In the genomic region with DNA sequence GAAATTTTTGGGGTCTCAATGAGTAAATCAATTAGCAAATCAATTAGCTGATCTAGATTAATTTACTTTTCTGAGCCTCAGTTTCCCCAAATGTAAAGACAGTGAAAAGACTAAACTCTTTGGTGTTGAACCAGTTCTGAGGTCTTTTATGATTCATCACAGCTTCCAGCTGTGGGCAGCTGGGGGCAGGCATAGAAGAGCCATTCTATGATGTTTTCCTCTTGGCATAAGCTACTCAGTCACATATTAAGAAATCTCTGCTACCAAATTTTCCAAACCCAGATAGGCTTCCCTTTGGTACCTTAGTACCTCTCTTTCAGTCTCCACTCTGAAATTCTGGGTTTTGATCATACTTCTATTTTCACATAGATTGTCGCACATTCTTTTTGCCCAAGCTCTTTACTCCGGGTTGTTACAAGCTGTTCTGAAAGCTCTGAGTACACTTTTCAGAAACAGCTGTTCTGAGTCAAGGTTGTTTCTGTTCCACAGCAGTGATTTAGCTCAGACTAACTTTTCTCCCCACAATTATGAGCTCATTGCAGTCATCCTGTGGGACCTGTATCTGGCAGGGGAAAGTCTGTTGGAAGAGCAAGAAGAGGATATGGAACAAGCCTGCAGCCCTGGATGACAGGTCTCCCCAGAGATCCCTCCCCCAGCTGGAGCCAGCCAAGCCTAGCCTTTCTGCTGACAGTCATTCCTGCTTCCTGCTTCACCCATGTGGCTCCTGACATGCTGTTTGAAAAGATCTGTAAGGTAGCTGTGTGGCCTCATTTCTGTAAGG, we compare ENCODE assay signal across 8 cellular contexts.
DNase-seq lines count a peak whose midpoint lies in the region; ATAC-seq, FAIRE-seq and TF ChIP-seq lines count a peak whose summit lies in the region.

No MANE protein-coding gene starts in this region.

- H4K5ac ChIP-seq in H1 (ENCODE audit: insufficient read length, low read depth, low read length): no peak overlapping the region

- WGBS in H1 (ENCODE audit: extremely low coverage in 1 of 2, insufficient coverage in 1 of 2, insufficient read length in 1 of 2, insufficient replicate concordance in 2 of 2, low coverage in 1 of 2, low lambda C conversion rate in 2 of 2, missing lambda C conversion rate in 1 of 2), 2 experiments: 90% methylated on average over 2 of the region's 2 CpGs; no CpG with 5 or more reads in 1 of the 2 experiments
- 37 to 43% methylated on average over 2 of the region's 2 CpGs for WGBS in lower leg skin, 2 donors

- TF ChIP-seq RAD21 in H1 (IDR thresholded peaks at IDR 0.05 in 1 of 2, conservative IDR thresholded peaks at IDR 0.05 in 1 of 2; ENCODE audit: low read depth in 2 of 2, low read length in 2 of 2): no peak

- no peak overlapping the region for H3K14ac ChIP-seq in H1 (ENCODE audit: insufficient read length)

- H2BK15ac ChIP-seq in H1 (ENCODE audit: low read length): no peak overlapping the region

- CTCF ChIA-PET in H1 (lab: Charles Lee; ENCODE audit: partially characterized antibody): interaction anchor here (1.0 to 2.6 kb wide), 9 partner anchors 9 to 335 kb away, joined by 3 to 8 read pairs (median 4); no protein-coding TSS in a partner anchor

- no peaks in the 10 kb centered on the region for H3K9me3 ChIP-seq in H1 (ENCODE audit: insufficient read depth in 2 of 2, low read depth in 1 of 2, low read length in 1 of 2)

- TF ChIP-seq CTCF in H1 (IDR thresholded peaks at IDR 0.05; ENCODE audit: control extremely low read depth in 1 of 3, insufficient read depth in 1 of 3, low read depth in 1 of 3, low read length in 3 of 3): no peak
- no peak for TF ChIP-seq CTCF in lower leg skin (IDR thresholded peaks at IDR 0.05)

- H3K79me1 ChIP-seq in H1 (ENCODE audit: low read depth, low read length): no peaks in the 10 kb centered on the region

- H3K18ac ChIP-seq in H1 (ENCODE audit: extremely low read depth, low read length): no peak overlapping the region

- intact Hi-C loops in lower leg skin (cut with DNase I; ENCODE audit: low total_unique reads): no loop called here

- FAIRE-seq in H1 (lab: Jason Lieb, UNC): no peak

- DNase-seq in H1 (ENCODE audit: low read depth in 1 of 2, low spot score in 2 of 2) (no peak), pons (ENCODE audit: low spot score) (peak; percentile 4), T-helper 1 cell (no peak), lower leg skin (ENCODE audit: low spot score in 2 of 2) (no peak), ecto neural progenitor cell (ENCODE audit: low spot score) (no peak), NCI-H2029 (lab: John Stamatoyannopoulos, UW) (no peak)

- H3K23me2 ChIP-seq in H1 (ENCODE audit: low read depth, low read length): no peaks in the 10 kb centered on the region

- no peak overlapping the region for H3K27ac ChIP-seq in H1 (ENCODE audit: low read depth, low read length)

- no peaks in the 10 kb centered on the region for H3K36me3 ChIP-seq in H1 (ENCODE audit: control insufficient read depth in 2 of 4, insufficient read depth in 4 of 4, low read length in 3 of 4)

- TF ChIP-seq POLR2A in H1 (IDR thresholded peaks at IDR 0.05; ENCODE audit: control extremely low read depth in 1 of 2, low read depth in 2 of 2, low read length in 2 of 2): no peak
- TF ChIP-seq POLR2A in lower leg skin (IDR thresholded peaks at IDR 0.05): no peak

- no peak overlapping the region for H3K56ac ChIP-seq in H1 (replicated peaks; ENCODE audit: insufficient read length, low read depth, low read length)

- H3K4ac ChIP-seq in H1 (replicated peaks; ENCODE audit: insufficient read length, low read depth, low read length): no peak overlapping the region

- H4K20me1 ChIP-seq in H1 (replicated peaks in 1 of 2; ENCODE audit: control insufficient read depth in 1 of 2, insufficient read depth in 2 of 2, low read length in 2 of 2): no peaks in the 10 kb centered on the region

- H3K4me3 ChIP-seq in H1 (ENCODE audit: extremely low read depth in 1 of 4, insufficient read depth in 2 of 4, low read depth in 3 of 4, low read length in 4 of 4) (no peak overlapping the region), lower leg skin (ENCODE audit: low read depth, poor library complexity, severe bottlenecking) (no peak overlapping the region)

- no peak overlapping the region for H4K91ac ChIP-seq in H1 (replicated peaks; ENCODE audit: insufficient read length, low read length)

- peaks cover 0 to 9% (median 4%) of the 10 kb centered on the region in 4 experiments; a peak in 5 of 7 replicates for H3K4me1 ChIP-seq in H1 (replicated peaks in 1 of 4; ENCODE audit: control insufficient read depth in 3 of 4, insufficient read depth in 4 of 4, low read length in 3 of 4)

- H2BK12ac ChIP-seq in H1 (ENCODE audit: low read depth, low read length): no peak overlapping the region

- no peak overlapping the region for H3K9ac ChIP-seq in H1 (replicated peaks in 1 of 4; ENCODE audit: extremely low read depth in 1 of 4, low read depth in 3 of 4, low read length in 3 of 4)

- no peaks in the 10 kb centered on the region for H3K79me2 ChIP-seq in H1 (ENCODE audit: control insufficient read depth in 1 of 2, insufficient read depth in 2 of 2, low read length in 2 of 2)

- no peak for TF ChIP-seq EP300 in H1 (IDR thresholded peaks at IDR 0.05; ENCODE audit: borderline replicate concordance in 1 of 2, low read depth in 2 of 2, low read length in 2 of 2)

- H2BK120ac ChIP-seq in H1 (replicated peaks; ENCODE audit: low read depth, low read length): no peak overlapping the region

- no peak overlapping the region for H2BK20ac ChIP-seq in H1 (ENCODE audit: low read length)

- no peak overlapping the region for H3K4me2 ChIP-seq in H1 (ENCODE audit: insufficient read depth in 1 of 2, low read depth in 2 of 2, low read length in 2 of 2)

- H3K27me3 ChIP-seq in H1 (replicated peaks in 1 of 4; ENCODE audit: control insufficient read depth in 3 of 4, extremely low read depth in 1 of 4, insufficient read depth in 3 of 4, low read length in 3 of 4): no peaks in the 10 kb centered on the region

- POLR2A ChIA-PET in H1 (lab: Charles Lee; ENCODE audit: partially characterized antibody): no interaction called here

- H2AFZ ChIP-seq in H1 (ENCODE audit: low read length): no peak overlapping the region

- H4K8ac ChIP-seq in H1 (ENCODE audit: extremely low read depth, insufficient read depth, low read length): no peak overlapping the region

- peak; percentile 65 for ATAC-seq in GM18868 (IDR thresholded peaks at IDR 0.05; ENCODE audit: unreplicated experiment)
- peak; percentile 64 for ATAC-seq in HG03039 (IDR thresholded peaks at IDR 0.05; ENCODE audit: unreplicated experiment)

- no peak overlapping the region for H3K23ac ChIP-seq in H1 (ENCODE audit: insufficient read length)

- no peak overlapping the region for H2BK5ac ChIP-seq in H1 (ENCODE audit: low read depth, low read length)

- H2AK5ac ChIP-seq in H1 (ENCODE audit: low read depth, low read length): no peak overlapping the region

TF ChIP-seq in H1, 55 proteins besides CTCF, POLR2A, EP300 and RAD21:
- TF ChIP-seq JUN (IDR thresholded peaks at IDR 0.05; ENCODE audit: low read depth, low read length) (no peak), SIN3A (conservative IDR thresholded peaks at IDR 0.05 in 1 of 2, IDR thresholded peaks at IDR 0.05 in 1 of 2; ENCODE audit: low read depth in 1 of 2, low read length in 2 of 2) (peak; percentile 90 to 93; a peak in 3 of 4 replicates)
- TF ChIP-seq, protein P1, sequence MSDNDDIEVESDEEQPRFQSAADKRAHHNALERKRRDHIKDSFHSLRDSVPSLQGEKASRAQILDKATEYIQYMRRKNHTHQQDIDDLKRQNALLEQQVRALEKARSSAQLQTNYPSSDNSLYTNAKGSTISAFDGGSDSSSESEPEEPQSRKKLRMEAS (IDR thresholded peaks at IDR 0.05): peak; percentile 67; the same call in 1 of the 2 replicates
